ENCODE assay signal across 21 cellular contexts in genomic region chr11:18773104-18773503, GRCh38. TPM values are rescaled to one million over a fixed set of nuclear protein-coding genes. Genes with fewer than 3 reads are reported as not detected.
A peak's percentile ranks its signal among the peaks of the same experiment; 100 is the strongest.
DNase-seq lines count a peak whose midpoint lies in the region; ATAC-seq, FAIRE-seq and TF ChIP-seq lines count a peak whose summit lies in the region.
"Had no signal": no experiment of that assay in that cellular context is flagged by ENCODE, and none has a peak within 500 bp of the region (broad histone marks: within the 10 kb centered on the region; RNA-seq: fewer than 3 reads in every experiment).

No MANE protein-coding gene starts in this region.

- H3K9me3 Mint-ChIP-seq in activated CD8-positive, alpha-beta T cell treated with anti-CD3 and anti-CD28 coated beads, Interleukin-2, amount 10 ng/mL, durations not matched to agents 7 days and 5 days (ENCODE audit: insufficient read depth): no peaks in the 10 kb centered on the region
- H3K9me3 Mint-ChIP-seq in activated CD8-positive, alpha-beta T cell treated with anti-CD3 and anti-CD28 coated beads for 36 hours: no peaks in the 10 kb centered on the region
- no peaks in the 10 kb centered on the region for H3K9me3 Mint-ChIP-seq in endodermal cell
- H3K9me3 Mint-ChIP-seq: CD8-positive, alpha-beta T cell had no signal

- peaks cover 3% of the 10 kb centered on the region for H3K27me3 Mint-ChIP-seq in activated CD8-positive, alpha-beta T cell treated with anti-CD3 and anti-CD28 coated beads, Interleukin-2, amount 10 ng/mL, durations not matched to agents 7 days and 5 days (ENCODE audit: low read depth)
- H3K27me3 Mint-ChIP-seq in activated CD8-positive, alpha-beta T cell treated with anti-CD3 and anti-CD28 coated beads for 36 hours: peaks cover 3% of the 10 kb centered on the region
- peaks cover 3% of the 10 kb centered on the region for H3K27me3 Mint-ChIP-seq in endodermal cell (ENCODE audit: insufficient read depth)

- no peak for TF ChIP-seq POLR2A in sigmoid colon (IDR thresholded peaks at IDR 0.05)

- no peaks in the 10 kb centered on the region for H3K27me3 ChIP-seq in endodermal cell (ENCODE audit: control insufficient read depth, insufficient read depth, low read length, poor library complexity, severe bottlenecking)
- H3K27me3 ChIP-seq in sigmoid colon: peaks cover 0 to 6% (median 0%) of the 10 kb centered on the region in 3 donors

- no peak for FAIRE-seq in kidney (lab: Jason Lieb, UNC)
- FAIRE-seq: D721Med, G401.6, GM12891, H54 had no signal

- H3K9ac ChIP-seq in endodermal cell (ENCODE audit: extremely low read depth, low read length, poor library complexity, severe bottlenecking) (no peak overlapping the region), kidney (ENCODE audit: low read length in 2 of 2) (no peak overlapping the region)

- no peaks in the 10 kb centered on the region for H3K36me3 Mint-ChIP-seq in activated CD8-positive, alpha-beta T cell treated with anti-CD3 and anti-CD28 coated beads, Interleukin-2, amount 10 ng/mL, durations not matched to agents 7 days and 5 days (ENCODE audit: low read depth)
- no peaks in the 10 kb centered on the region for H3K36me3 Mint-ChIP-seq in activated CD8-positive, alpha-beta T cell treated with anti-CD3 and anti-CD28 coated beads for 36 hours (ENCODE audit: low read depth)
- H3K36me3 Mint-ChIP-seq in endodermal cell (ENCODE audit: low read depth): peaks cover 7% of the 10 kb centered on the region
- H3K36me3 Mint-ChIP-seq: CD14-positive monocyte; CD8-positive, alpha-beta T cell had no signal

- POLR2A ChIA-PET in activated CD8-positive, alpha-beta T cell treated with anti-CD3 and anti-CD28 coated beads, Interleukin-2, amount 10 ng/mL, durations not matched to agents 7 days and 5 days (lab: Charles Lee): no interaction called here
- POLR2A ChIA-PET in activated CD8-positive, alpha-beta T cell treated with anti-CD3 and anti-CD28 coated beads for 36 hours (lab: Charles Lee): interaction anchor here (0.6 kb wide), 1 partner anchor 41 kb away, joined by 4 read pairs; no protein-coding TSS in a partner anchor

- peaks cover 24% of the 10 kb centered on the region for H3K4me1 Mint-ChIP-seq in activated CD8-positive, alpha-beta T cell treated with anti-CD3 and anti-CD28 coated beads, Interleukin-2, amount 10 ng/mL, durations not matched to agents 7 days and 5 days (ENCODE audit: low read depth)
- H3K4me1 Mint-ChIP-seq in activated CD8-positive, alpha-beta T cell treated with anti-CD3 and anti-CD28 coated beads for 36 hours (ENCODE audit: low read depth): peaks cover 15% of the 10 kb centered on the region
- H3K4me1 Mint-ChIP-seq in endodermal cell: peaks cover 21% of the 10 kb centered on the region

- no peak for TF ChIP-seq CTCF in activated CD8-positive, alpha-beta T cell treated with anti-CD3 and anti-CD28 coated beads for 36 hours (IDR thresholded peaks at IDR 0.05)
- TF ChIP-seq CTCF in endodermal cell (conservative IDR thresholded peaks at IDR 0.05): no peak
- no peak for TF ChIP-seq CTCF in kidney (IDR thresholded peaks at IDR 0.05; ENCODE audit: borderline replicate concordance, extremely low read depth, insufficient read depth)
- TF ChIP-seq CTCF in sigmoid colon (IDR thresholded peaks at IDR 0.05): no peak

- no peak for ATAC-seq in activated CD8-positive, alpha-beta T cell treated with anti-CD3 and anti-CD28 coated beads, Interleukin-2, amount 10 ng/mL, durations not matched to agents 7 days and 5 days
- ATAC-seq in activated CD8-positive, alpha-beta T cell treated with anti-CD3 and anti-CD28 coated beads for 36 hours: no peak
- ATAC-seq: CD8-positive, alpha-beta T cell had no signal

- CTCF ChIA-PET in activated CD8-positive, alpha-beta T cell treated with anti-CD3 and anti-CD28 coated beads, Interleukin-2, amount 10 ng/mL, durations not matched to agents 7 days and 5 days (lab: Charles Lee): interaction anchor here (5.3 kb wide), 1 partner anchor 7 kb away, joined by 30 read pairs; no protein-coding TSS in a partner anchor
- CTCF ChIA-PET in activated CD8-positive, alpha-beta T cell treated with anti-CD3 and anti-CD28 coated beads for 36 hours (lab: Charles Lee): interaction anchor here (5.7 to 9.7 kb wide), 2 partner anchors 9 to 26 kb away, joined by 55 to 106 read pairs; no protein-coding TSS in a partner anchor

- H3K4me3 Mint-ChIP-seq in activated CD8-positive, alpha-beta T cell treated with anti-CD3 and anti-CD28 coated beads, Interleukin-2, amount 10 ng/mL, durations not matched to agents 7 days and 5 days: no peak overlapping the region
- no peak overlapping the region for H3K4me3 Mint-ChIP-seq in activated CD8-positive, alpha-beta T cell treated with anti-CD3 and anti-CD28 coated beads for 36 hours
- no peak overlapping the region for H3K4me3 Mint-ChIP-seq in endodermal cell
- H3K4me3 Mint-ChIP-seq: CD8-positive, alpha-beta T cell had no signal

- no peaks in the 10 kb centered on the region for H3K36me3 ChIP-seq in endodermal cell (ENCODE audit: control insufficient read depth, insufficient read depth, low read length)
- no peaks in the 10 kb centered on the region for H3K36me3 ChIP-seq in kidney (ENCODE audit: control insufficient read depth in 1 of 2, insufficient read depth in 2 of 2, low read length in 2 of 2)
- H3K36me3 ChIP-seq in sigmoid colon: no peaks in the 10 kb centered on the region

- intact Hi-C loops in activated CD8-positive, alpha-beta T cell treated with anti-CD3 and anti-CD28 coated beads for 36 hours (cut with micrococcal nuclease): no loop called here
- intact Hi-C loops in kidney (cut with DNase I) (no loop called here), sigmoid colon (cut with DNase I) (no loop called here)

- H3K4me1 ChIP-seq in endodermal cell (ENCODE audit: control insufficient read depth, insufficient read depth, low read length) (peaks cover 5% of the 10 kb centered on the region), kidney (ENCODE audit: control insufficient read depth in 1 of 2, insufficient read depth in 1 of 2, low read depth in 1 of 2, low read length in 2 of 2) (no peaks in the 10 kb centered on the region), sigmoid colon (no peaks in the 10 kb centered on the region)

- WGBS in endodermal cell (ENCODE audit: insufficient coverage in 1 of 2, insufficient read length in 1 of 2), 2 experiments: 79 to 90% methylated on average over 5 to 7 of the region's 8 CpGs
- WGBS in sigmoid colon, 2 donors: 79 to 86% methylated on average over 8 of the region's 8 CpGs

- H3K27ac ChIP-seq in endodermal cell (ENCODE audit: low read depth, low read length) (no peak overlapping the region), kidney (ENCODE audit: low read depth in 2 of 2, low read length in 2 of 2) (no peak overlapping the region), sigmoid colon (no peak overlapping the region)
- H3K27ac ChIP-seq: 22Rv1 had no signal

- H3K27ac Mint-ChIP-seq in activated CD8-positive, alpha-beta T cell treated with anti-CD3 and anti-CD28 coated beads, Interleukin-2, amount 10 ng/mL, durations not matched to agents 7 days and 5 days: peak overlapping the region; percentile 23
- H3K27ac Mint-ChIP-seq in activated CD8-positive, alpha-beta T cell treated with anti-CD3 and anti-CD28 coated beads for 36 hours: no peak overlapping the region
- H3K27ac Mint-ChIP-seq in endodermal cell: no peak overlapping the region
- H3K27ac Mint-ChIP-seq: CD14-positive monocyte; CD8-positive, alpha-beta T cell had no signal

- TF ChIP-seq EP300 in sigmoid colon (IDR thresholded peaks at IDR 0.05): no peak

- H3K4me3 ChIP-seq in endodermal cell (ENCODE audit: low read length): no peak overlapping the region
- H3K4me3 ChIP-seq in kidney (ENCODE audit: low read length in 2 of 2): no peak overlapping the region
- no peak overlapping the region for H3K4me3 ChIP-seq in sigmoid colon

- H3K9me3 ChIP-seq in endodermal cell (ENCODE audit: control insufficient read depth, low read length) (no peaks in the 10 kb centered on the region), kidney (ENCODE audit: control insufficient read depth in 1 of 2, low read length in 2 of 2) (no peaks in the 10 kb centered on the region), sigmoid colon (no peaks in the 10 kb centered on the region)

- DNase-seq in activated CD8-positive, alpha-beta T cell treated with anti-CD3 and anti-CD28 coated beads, Interleukin-2, amount 10 ng/mL, durations not matched to agents 7 days and 5 days: no peak
- no peak for DNase-seq in activated CD8-positive, alpha-beta T cell treated with anti-CD3 and anti-CD28 coated beads for 36 hours
- DNase-seq in endodermal cell (peak; percentile 55), kidney (peak; percentile 38), sigmoid colon (no peak), medulla oblongata (ENCODE audit: extremely low spot score) (no peak), NCI-H510A (lab: John Stamatoyannopoulos, UW) (no peak), NAMALWA (ENCODE audit: low spot score) (no peak)
- DNase-seq: CD8-positive, alpha-beta T cell; COR-L47; DMS153; DMS79 treated with DMSO at 0.1 percent for 48 hours; EL had no signal

RNA-seq across cellular contexts. Expression of gene PTPN5, which starts 18.5 kb away (rescaled TPM):
- total RNA-seq in activated CD8-positive, alpha-beta T cell treated with anti-CD3 and anti-CD28 coated beads, Interleukin-2, amount 10 ng/mL, durations not matched to agents 7 days and 5 days: not detected
- not detected for total RNA-seq in activated CD8-positive, alpha-beta T cell treated with anti-CD3 and anti-CD28 coated beads for 36 hours
- total RNA-seq in endodermal cell (10 to 100 TPM; 27.6 to 51.0 TPM), kidney (not detected), sigmoid colon (1 to 10 TPM in 1 of 4 donors, under 1 TPM in 3; 0.33 to 1.1 (median 0.69) TPM)
- polyA plus RNA-seq in endodermal cell (2013, experiment 1 of 2): 4.7 TPM
- polyA plus RNA-seq in endodermal cell (2013, experiment 2 of 2): 5.1 TPM
- polyA plus RNA-seq in kidney (ENCODE audit: insufficient read depth, low read depth, low replicate concordance) (0.17 TPM), sigmoid colon (under 1 TPM in 1 of 3 donors, not detected in 2; 0.39 TPM)
- total RNA-seq: CD8-positive, alpha-beta T cell had no signal
- polyA plus RNA-seq: BJ, CD14-positive monocyte had no signal

RNA-seq across cellular contexts. Expression of gene IGSF22, which starts 47.1 kb away (rescaled TPM):
- not detected for total RNA-seq in activated CD8-positive, alpha-beta T cell treated with anti-CD3 and anti-CD28 coated beads, Interleukin-2, amount 10 ng/mL, durations not matched to agents 7 days and 5 days
- 1 to 10 TPM in 1 of 2 experiments, under 1 TPM in 1; 0.43 to 1.4 TPM for total RNA-seq in activated CD8-positive, alpha-beta T cell treated with anti-CD3 and anti-CD28 coated beads for 36 hours
- total RNA-seq in endodermal cell: 1 to 10 TPM in 1 of 2 donors, under 1 TPM in 1; 0.22 to 1.6 TPM
- not detected for polyA plus RNA-seq in endodermal cell (2013, experiment 1 of 2)
- polyA plus RNA-seq in endodermal cell (2013, experiment 2 of 2): not detected
- 2.5 TPM for total RNA-seq in kidney
- 2.8 TPM for polyA plus RNA-seq in kidney (ENCODE audit: insufficient read depth, low read depth, low replicate concordance)
- not detected for total RNA-seq in sigmoid colon
- polyA plus RNA-seq in sigmoid colon: under 1 TPM in 2 of 3 donors, not detected in 1; 0.46 to 0.52 TPM
- total RNA-seq: A673 had no signal
- polyA plus RNA-seq: CD14-positive monocyte had no signal

Comparison
In these comparisons a context has a peak if more than half of its experiments do, and no peak if none do; other contexts are left out.
1. DNase-seq: peak in endodermal cell (single experiment) and kidney (single experiment); none in activated CD8-positive, alpha-beta T cell treated with anti-CD3 and anti-CD28 coated beads, Interleukin-2, amount 10 ng/mL, durations not matched to agents 7 days and 5 days (single experiment), activated CD8-positive, alpha-beta T cell treated with anti-CD3 and anti-CD28 coated beads for 36 hours (single experiment), sigmoid colon (single experiment), medulla oblongata (single experiment), NCI-H510A (single experiment) and NAMALWA (single experiment).
2. RNA of gene PTPN5, which starts 18.5 kb away (total RNA-seq): 27.6 to 51.0 TPM in endodermal cell; 0.33 to 1.1 TPM in sigmoid colon, not detected in kidney (single experiment), not detected in activated CD8-positive, alpha-beta T cell treated with anti-CD3 and anti-CD28 coated beads, Interleukin-2, amount 10 ng/mL, durations not matched to agents 7 days and 5 days and not detected in activated CD8-positive, alpha-beta T cell treated with anti-CD3 and anti-CD28 coated beads for 36 hours; every median in the first group is over 10 times any median in the second.